In genomic region chr5:180799902-180800801, GRCh38 we compare ENCODE assay signal across 9 cellular contexts. TPM values are rescaled to one million over a fixed set of nuclear protein-coding genes. Genes with fewer than 3 reads are reported as not detected.
DNase-seq lines count a peak whose midpoint lies in the region; ATAC-seq and TF ChIP-seq lines count a peak whose summit lies in the region.
"Had no signal": no experiment of that assay in that cellular context is flagged by ENCODE, and none has a peak within 500 bp of the region (broad histone marks: within the 10 kb centered on the region; RNA-seq: fewer than 3 reads in every experiment).

No MANE protein-coding gene starts in this region.

- H3K4me3 ChIP-seq in right cardiac atrium (ENCODE audit: low read length) (peak overlapping the region; percentile 72), tibial artery (peak overlapping the region in 1 of 2 donors; percentile 5)

- H3K27ac ChIP-seq in right cardiac atrium (ENCODE audit: low read length), result peak overlapping the region; percentile 23
- H3K27ac ChIP-seq in tibial artery, result peak overlapping the region; percentile 92 to 97
- H3K27ac ChIP-seq: VCaP had no signal

- 48% methylated on average over 6 of the region's 6 CpGs for WGBS in right cardiac atrium

- H3K4me1 Mint-ChIP-seq in activated naive CD4-positive, alpha-beta T cell treated with anti-CD3 and anti-CD28 coated beads, Interleukin-2, amount 10 ng/mL, durations not matched to agents 7 days and 5 days, result peaks cover 80% of the 10 kb centered on the region

- TF ChIP-seq CTCF in tibial artery (IDR thresholded peaks at IDR 0.05) (no peak), GM10266 (IDR thresholded peaks at IDR 0.05; ENCODE audit: control insufficient read depth, insufficient read depth, low read depth, missing control alignments) (no peak)

- intact Hi-C loops in right cardiac atrium (cut with DNase I), result loop anchor here in 3 of 4 donors (10.0 kb wide), 3 partner anchors 45 to 65 kb away; partner anchors contain the start of gene ZFP62 (in 1 of the 3)
- intact Hi-C loops in tibial artery (cut with DNase I; ENCODE audit: low total_unique reads), result loop anchor here (10.0 kb wide), 2 partner anchors 385 to 1245 kb away; partner anchors contain the start of gene RUFY1

- peaks cover 82% of the 10 kb centered on the region for H3K36me3 Mint-ChIP-seq in activated naive CD4-positive, alpha-beta T cell treated with anti-CD3 and anti-CD28 coated beads, Interleukin-2, amount 10 ng/mL, durations not matched to agents 7 days and 5 days
- peaks cover 48 to 66% of the 10 kb centered on the region in 2 donors for H3K36me3 Mint-ChIP-seq in activated naive CD4-positive, alpha-beta T cell treated with anti-CD3 and anti-CD28 coated beads, Interleukin-2, amount 50 U/mL, for 72 hours

- H3K27me3 ChIP-seq in right cardiac atrium (ENCODE audit: control insufficient read depth, insufficient read depth) (no peaks in the 10 kb centered on the region), tibial artery (no peaks in the 10 kb centered on the region)

- H3K9me3 Mint-ChIP-seq in activated naive CD4-positive, alpha-beta T cell treated with anti-CD3 and anti-CD28 coated beads, Interleukin-2, amount 10 ng/mL, durations not matched to agents 7 days and 5 days, result no peaks in the 10 kb centered on the region
- no peaks in the 10 kb centered on the region for H3K9me3 Mint-ChIP-seq in activated naive CD4-positive, alpha-beta T cell treated with anti-CD3 and anti-CD28 coated beads, Interleukin-2, amount 50 U/mL, for 72 hours

- H3K27me3 Mint-ChIP-seq in activated naive CD4-positive, alpha-beta T cell treated with anti-CD3 and anti-CD28 coated beads, Interleukin-2, amount 10 ng/mL, durations not matched to agents 7 days and 5 days, result no peaks in the 10 kb centered on the region

- H3K4me1 ChIP-seq in right cardiac atrium (ENCODE audit: control insufficient read depth, insufficient read depth, low read length) (peaks cover 40% of the 10 kb centered on the region), tibial artery (peaks cover 0 to 84% (median 73%) of the 10 kb centered on the region in 4 donors)

- peak overlapping the region; percentile 77 for H3K4me3 Mint-ChIP-seq in activated naive CD4-positive, alpha-beta T cell treated with anti-CD3 and anti-CD28 coated beads, Interleukin-2, amount 10 ng/mL, durations not matched to agents 7 days and 5 days

- CTCF ChIA-PET in activated naive CD4-positive, alpha-beta T cell treated with anti-CD3 and anti-CD28 coated beads, Interleukin-2, amount 10 ng/mL, durations not matched to agents 7 days and 5 days (lab: Charles Lee), result interaction anchor here (0.7 to 1.1 kb wide), 4 partner anchors 9 to 63 kb away, joined by 3 to 4 read pairs (median 3); no protein-coding TSS in a partner anchor

- H3K9me3 ChIP-seq in right cardiac atrium (ENCODE audit: control insufficient read depth, low read length), result no peaks in the 10 kb centered on the region
- no peaks in the 10 kb centered on the region for H3K9me3 ChIP-seq in tibial artery

- H3K36me3 ChIP-seq in tibial artery, result peaks cover 0 to 19% (median 0%) of the 10 kb centered on the region in 3 donors

- peak overlapping the region; percentile 66 for H3K27ac Mint-ChIP-seq in activated naive CD4-positive, alpha-beta T cell treated with anti-CD3 and anti-CD28 coated beads, Interleukin-2, amount 10 ng/mL, durations not matched to agents 7 days and 5 days
- peak overlapping the region; percentile 70 to 93 for H3K27ac Mint-ChIP-seq in activated naive CD4-positive, alpha-beta T cell treated with anti-CD3 and anti-CD28 coated beads, Interleukin-2, amount 50 U/mL, for 72 hours

- no peak for DNase-seq in activated naive CD4-positive, alpha-beta T cell treated with anti-CD3 and anti-CD28 coated beads, Interleukin-2, amount 10 ng/mL, durations not matched to agents 7 days and 5 days
- DNase-seq in activated naive CD4-positive, alpha-beta T cell treated with anti-CD3 and anti-CD28 coated beads, Interleukin-2, amount 50 U/mL, for 16 hours, result no peak
- DNase-seq in activated naive CD4-positive, alpha-beta T cell treated with anti-CD3 and anti-CD28 coated beads, Interleukin-2, amount 50 U/mL, for 72 hours (ENCODE audit: low spot score in 2 of 2), result no peak
- DNase-seq in right cardiac atrium (no peak), tibial artery (peak; percentile 17 to 18), NCI-H524 (lab: John Stamatoyannopoulos, UW) (no peak), GM10266 (ENCODE audit: extremely low spot score) (no peak)

- peak in 1 of 2 donors; percentile 7 for ATAC-seq in activated naive CD4-positive, alpha-beta T cell treated with anti-CD3 and anti-CD28 coated beads, Interleukin-2, amount 50 U/mL, for 72 hours
- ATAC-seq in right cardiac atrium (no peak), HG02973 (IDR thresholded peaks at IDR 0.05; ENCODE audit: unreplicated experiment) (no peak)

RNA-seq across cellular contexts. Expression of gene MGAT1, which starts 2.5 kb away (rescaled TPM):
- 100 to 1,000 TPM; 130 to 157 TPM for total RNA-seq in activated naive CD4-positive, alpha-beta T cell treated with anti-CD3 and anti-CD28 coated beads, Interleukin-2, amount 50 U/mL, for 72 hours
- total RNA-seq in right cardiac atrium, result 100 to 1,000 TPM in 1 of 4 donors, 10 to 100 TPM in 3; 74.3 to 119 (median 82.7) TPM
- 87.6 TPM for polyA plus RNA-seq in right cardiac atrium

Comparison
In these comparisons a context has a peak if more than half of its experiments do, and no peak if none do; other contexts are left out.
1. DNase-seq: peak in tibial artery (2 of 2); none in activated naive CD4-positive, alpha-beta T cell treated with anti-CD3 and anti-CD28 coated beads, Interleukin-2, amount 10 ng/mL, durations not matched to agents 7 days and 5 days (single experiment), activated naive CD4-positive, alpha-beta T cell treated with anti-CD3 and anti-CD28 coated beads, Interleukin-2, amount 50 U/mL, for 16 hours (single experiment), activated naive CD4-positive, alpha-beta T cell treated with anti-CD3 and anti-CD28 coated beads, Interleukin-2, amount 50 U/mL, for 72 hours (0 of 2), right cardiac atrium (0 of 3), NCI-H524 (0 of 2) and GM10266 (single experiment).